Comparison of ENCODE assay signal across 16 cellular contexts in the genomic region with DNA sequence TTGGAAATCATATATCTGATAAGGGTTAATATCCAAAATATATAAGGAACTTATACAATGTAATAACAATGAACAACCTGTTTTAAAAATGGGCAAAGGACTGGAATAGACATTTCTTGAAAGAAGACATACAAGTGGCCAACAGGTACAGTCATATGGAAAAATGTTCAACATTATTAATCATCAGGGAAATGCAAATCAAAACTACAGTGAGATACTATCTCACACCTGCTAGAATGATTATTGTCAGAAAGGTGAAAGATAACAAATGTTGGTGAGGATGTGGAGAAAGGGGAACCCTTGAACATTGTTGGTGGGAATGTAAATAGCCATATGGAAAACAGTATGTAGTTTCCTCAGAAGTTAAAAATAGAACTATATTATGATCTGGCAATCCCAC. TPM values are rescaled to one million over a fixed set of nuclear protein-coding genes. Genes with fewer than 3 reads are reported as not detected.
DNase-seq lines count a peak whose midpoint lies in the region; ATAC-seq, FAIRE-seq and TF ChIP-seq lines count a peak whose summit lies in the region.
"Had no signal": no experiment of that assay in that cellular context is flagged by ENCODE, and none has a peak within 500 bp of the region (broad histone marks: within the 10 kb centered on the region; RNA-seq: fewer than 3 reads in every experiment).

No MANE protein-coding gene starts in this region.

- H3K27me3 ChIP-seq in GM12878 (replicated peaks in 1 of 2; ENCODE audit: control insufficient read depth in 2 of 2, insufficient read depth in 2 of 2, low read length in 1 of 2) (no peaks in the 10 kb centered on the region), osteoblast (ENCODE audit: insufficient read depth, low read length) (no peaks in the 10 kb centered on the region)
- H3K27me3 ChIP-seq: gastrocnemius medialis, pancreas, tibial nerve had no signal

- peak overlapping the region; percentile 35 for H3K9ac ChIP-seq in GM12878 (ENCODE audit: control insufficient read depth, insufficient read depth, low read length)

- intact Hi-C loops in GM12878 (cut with micrococcal nuclease; ENCODE audit: unreplicated experiment): loop anchor here (2.0 kb wide), 1 partner anchor 20 kb away; a partner anchor contains a TSS

- SMC1A ChIA-PET in GM12878 (lab: Charles Lee; ENCODE audit: uncharacterized antibody, unreplicated experiment): interaction anchor here (1.3 to 6.2 kb wide), 8 partner anchors 9 to 30 kb away, joined by 3 to 69 read pairs (median 10); a partner anchor contains a TSS

- peak overlapping the region in 1 of 2 donors; percentile 71 for H3K27ac Mint-ChIP-seq in effector memory CD8-positive, alpha-beta T cell
- H3K27ac Mint-ChIP-seq: CD8-positive, alpha-beta T cell had no signal

- peak in 1 of 2 experiments; percentile 26; a peak in 1 of 4 replicates for TF ChIP-seq EP300 in GM12878 (IDR thresholded peaks at IDR 0.05; ENCODE audit: borderline replicate concordance in 1 of 2, control insufficient read depth in 1 of 2, low read depth in 2 of 2, low read length in 2 of 2)

- H3K4me3 Mint-ChIP-seq in effector memory CD8-positive, alpha-beta T cell: no peak overlapping the region
- H3K4me3 Mint-ChIP-seq: CD8-positive, alpha-beta T cell had no signal

- H3K36me3 Mint-ChIP-seq in effector memory CD8-positive, alpha-beta T cell (ENCODE audit: insufficient read depth): peaks cover 9% of the 10 kb centered on the region

- no peak for TF ChIP-seq POLR2A in GM12878 (IDR thresholded peaks at IDR 0.05; ENCODE audit: low read depth, low read length)

- in situ Hi-C loops in GM12878 (cut with MboI): no loop called here

- RAD21 ChIA-PET in GM12878 (lab: Charles Lee; ENCODE audit: unreplicated experiment): interaction anchor here (0.8 to 2.7 kb wide), 7 partner anchors 9 to 118 kb away, joined by 3 to 19 read pairs (median 8); a partner anchor contains a TSS

- no peak for TF ChIP-seq RAD21 in GM12878 (IDR thresholded peaks at IDR 0.05; ENCODE audit: insufficient read depth, low read depth, low read length)

- H3K27ac ChIP-seq in GM12878 (ENCODE audit: control insufficient read depth, insufficient read depth) (peak overlapping the region; percentile 83), osteoblast (ENCODE audit: low read depth, low read length) (no peak overlapping the region)
- H3K27ac ChIP-seq: gastrocnemius medialis, pancreas, tibial nerve, WERI-Rb-1 had no signal

- H3K27me3 Mint-ChIP-seq in effector memory CD8-positive, alpha-beta T cell: no peaks in the 10 kb centered on the region

- H3K79me2 ChIP-seq in GM12878 (ENCODE audit: control insufficient read depth, insufficient read depth, low read length) (peaks cover 26% of the 10 kb centered on the region), osteoblast (ENCODE audit: insufficient read depth, low read length) (peaks cover 52% of the 10 kb centered on the region)

- H3K36me3 ChIP-seq in GM12878 (ENCODE audit: control insufficient read depth in 2 of 2, insufficient read depth in 2 of 2, low read length in 1 of 2): no peaks in the 10 kb centered on the region; a peak in 1 of 4 replicates
- H3K36me3 ChIP-seq in osteoblast (ENCODE audit: insufficient read depth, low read length): no peaks in the 10 kb centered on the region
- H3K36me3 ChIP-seq: gastrocnemius medialis, pancreas, tibial nerve, WERI-Rb-1 had no signal

- no peaks in the 10 kb centered on the region for H4K20me1 ChIP-seq in GM12878 (ENCODE audit: control insufficient read depth, insufficient read depth)
- peaks cover 14% of the 10 kb centered on the region for H4K20me1 ChIP-seq in osteoblast (ENCODE audit: insufficient read depth, low read length)

- H3K9me3 ChIP-seq in GM12878 (replicated peaks; ENCODE audit: control insufficient read depth, insufficient read depth, low read length): no peaks in the 10 kb centered on the region
- no peaks in the 10 kb centered on the region for H3K9me3 ChIP-seq in osteoblast (ENCODE audit: low read depth, low read length)
- H3K9me3 ChIP-seq: gastrocnemius medialis, pancreas, tibial nerve had no signal

- CTCF ChIA-PET in GM12878 (lab: Yijun Ruan, JAX): interaction anchor here (0.6 to 3.6 kb wide), 6 partner anchors 9 to 34 kb away, joined by 3 to 19 read pairs (median 6); a partner anchor contains a TSS

- peak; percentile 36 for ATAC-seq in GM18508 (IDR thresholded peaks at IDR 0.05; ENCODE audit: insufficient read depth, unreplicated experiment)
- peak; percentile 26 for ATAC-seq in GM21390 (IDR thresholded peaks at IDR 0.05; ENCODE audit: unreplicated experiment)
- peak; percentile 2 for ATAC-seq in HG03575 (IDR thresholded peaks at IDR 0.05; ENCODE audit: extremely low read depth, insufficient number of reproducible peaks, low FRiP score, unreplicated experiment)
- ATAC-seq in GM12878: peak; percentile 67
- ATAC-seq in effector memory CD8-positive, alpha-beta T cell (replicated peaks): no peak
- ATAC-seq in GM21447 (IDR thresholded peaks at IDR 0.05; ENCODE audit: unreplicated experiment): no peak
- ATAC-seq: CD8-positive, alpha-beta T cell; gastrocnemius medialis; HCT116; SK-N-SH treated with all-trans-retinoic acid at 6 μM for 48 hours had no signal

- H3K4me2 ChIP-seq in GM12878 (ENCODE audit: control insufficient read depth, insufficient read depth): peak overlapping the region; percentile 88
- H3K4me2 ChIP-seq in osteoblast (ENCODE audit: insufficient read depth, low read length): no peak overlapping the region

- H3K4me1 ChIP-seq in GM12878 (ENCODE audit: control insufficient read depth, insufficient read depth, low read length) (peaks cover 42% of the 10 kb centered on the region), osteoblast (ENCODE audit: insufficient read depth, low read length) (no peaks in the 10 kb centered on the region)

- no TSS peak for BruUV-seq in GM12878 (replicated peaks; lab: Mats Ljungman, UMichigan)

- no peak overlapping the region for H2AFZ ChIP-seq in GM12878 (ENCODE audit: control insufficient read depth, low read depth, low read length)
- no peak overlapping the region for H2AFZ ChIP-seq in osteoblast (ENCODE audit: low read length)

- no peak for TF ChIP-seq CTCF in GM12878 (IDR thresholded peaks at IDR 0.05 in 2 of 3, conservative IDR thresholded peaks at IDR 0.05 in 1 of 3; ENCODE audit: control insufficient read depth in 2 of 3, extremely low read depth in 1 of 3, insufficient read depth in 1 of 3, low read depth in 3 of 3, low read length in 3 of 3)
- TF ChIP-seq CTCF in osteoblast (IDR thresholded peaks at IDR 0.05; ENCODE audit: extremely low read depth, low read depth, low read length): no peak

- H3K4me1 Mint-ChIP-seq in effector memory CD8-positive, alpha-beta T cell (ENCODE audit: low read depth in 2 of 2): peaks cover 27 to 31% of the 10 kb centered on the region in 2 donors

- FAIRE-seq in GM12878 (lab: Jason Lieb, UNC): peak; percentile 78

- POLR2A ChIA-PET in GM12878 (lab: Charles Lee): interaction anchor here (1.4 to 2.7 kb wide), 5 partner anchors 8 to 19 kb away, joined by 3 to 25 read pairs (median 7); no protein-coding TSS in a partner anchor

- H3K4me3 ChIP-seq in GM12878: peak overlapping the region; percentile 47
- no peak overlapping the region for H3K4me3 ChIP-seq in osteoblast (ENCODE audit: insufficient read depth, low read length)
- H3K4me3 ChIP-seq: gastrocnemius medialis, pancreas, tibial nerve had no signal

- no peaks in the 10 kb centered on the region for H3K9me3 Mint-ChIP-seq in effector memory CD8-positive, alpha-beta T cell
- H3K9me3 Mint-ChIP-seq: CD8-positive, alpha-beta T cell had no signal

- DNase-seq in GM12878 (ENCODE audit: low read depth, low spot score): no peak
- no peak for DNase-seq in effector memory CD8-positive, alpha-beta T cell
- no peak for DNase-seq in osteoblast (ENCODE audit: insufficient read length, low spot score, missing footprints)
- DNase-seq: CD8-positive, alpha-beta T cell; gastrocnemius medialis; midbrain; NCI-H2029; pancreas; WERI-Rb-1 had no signal

TF ChIP-seq in GM12878, 131 proteins besides CTCF, POLR2A, EP300 and RAD21 (continues in another document):
- TF ChIP-seq NFIC (IDR thresholded peaks at IDR 0.05; ENCODE audit: low read depth, low read length) (no peak; the same call in 1 of the 2 replicates), MXI1 (IDR thresholded peaks at IDR 0.05; ENCODE audit: low read depth, low read length) (no peak), BMI1 (IDR thresholded peaks at IDR 0.05; ENCODE audit: borderline replicate concordance) (peak; percentile 12; the same call in 1 of the 2 replicates), SPI1 (IDR thresholded peaks at IDR 0.05; ENCODE audit: borderline replicate concordance, insufficient read depth, low read depth, low read length) (peak; percentile 27; the same call in 1 of the 2 replicates), MTA2 (IDR thresholded peaks at IDR 0.05; ENCODE audit: low read depth) (no peak), TCF3 (IDR thresholded peaks at IDR 0.05; ENCODE audit: borderline replicate concordance, insufficient read depth, low read depth, low read length) (0 out of 2 replicates have a peak, but pooled peaks have one; percentile 53), IKZF1 (conservative IDR thresholded peaks at IDR 0.05) (0 out of 2 replicates have a peak, but pooled peaks have one; percentile 9), ETV6 (conservative IDR thresholded peaks at IDR 0.05 in 1 of 2, IDR thresholded peaks at IDR 0.05 in 1 of 2; ENCODE audit: borderline replicate concordance in 1 of 2, low read depth in 1 of 2) (peak in 1 of 2 experiments; percentile 71; a peak in 1 of 4 replicates), JUNB (IDR thresholded peaks at IDR 0.05) (peak; percentile 43), ZNF217 (IDR thresholded peaks at IDR 0.05) (0 out of 2 replicates have a peak, but pooled peaks have one; percentile 46)

RNA-seq across cellular contexts. Expression of a gene that starts 20.4 kb away (rescaled TPM):
- 58.5 and 73.6 TPM in 2 replicates for total RNA-seq in GM12878 (2013; cell fraction: nucleolus; rRNA removed)
- 47.4 and 49.6 TPM in 2 replicates for total RNA-seq in GM12878 (2014; rRNA removed)
- total RNA-seq in GM12878 (2014; rRNA removed; fragmentation: Illumina TruSeq; extraction: Trizol): 58.9 and 59.2 TPM in 2 replicates
- 45.2 and 48.4 TPM in 2 replicates for total RNA-seq in GM12878 (2021)
- 12.2 TPM for polyA plus RNA-seq in GM12878 (2011; ENCODE audit: low read depth)
- polyA plus RNA-seq in GM12878 (2011; rRNA removed): 23.5 and 35.6 TPM in 2 replicates
- polyA plus RNA-seq in GM12878 (2011; cell fraction: cytosol; rRNA removed): 11.0 and 12.7 TPM in 2 replicates
- 7.1 and 10.0 TPM in 2 replicates for polyA plus RNA-seq in GM12878 (2011; cell fraction: nucleus; rRNA removed)
- 19.5 and 20.7 TPM in 2 replicates for polyA plus RNA-seq in GM12878 (2012)
- polyA plus RNA-seq in GM12878 (2014; fragmentation: Illumina TruSeq; extraction: Trizol): 39.0 and 49.7 TPM in 2 replicates
- 10 to 100 TPM; 10.9 to 15.1 TPM for polyA plus RNA-seq in GM12878 (2014; fragmentation: Nextera tagmentation; extraction: Ambion mirVana)
- polyA plus RNA-seq in GM12878 (2014; rRNA removed): 25.5 and 28.0 TPM in 2 replicates
- 10 to 100 TPM; 46.1 to 47.1 TPM for polyA plus RNA-seq in GM12878 (2016; fragmentation: Nextera tagmentation; extraction: Ambion mirVana)
- 18.8 and 22.5 TPM in 2 replicates for polyA minus RNA-seq in GM12878 (2011; rRNA and poly(A)+ RNA removed)
- 13.9 and 15.1 TPM in 2 replicates for polyA minus RNA-seq in GM12878 (2011; cell fraction: cytosol; rRNA and poly(A)+ RNA removed)
- 10.9 and 22.2 TPM in 2 replicates for polyA minus RNA-seq in GM12878 (2011; cell fraction: nucleus; rRNA and poly(A)+ RNA removed)
- 170 and 193 TPM in 2 replicates for total RNA-seq in osteoblast

Comparison
In these comparisons a context has a peak if more than half of its experiments do, and no peak if none do; other contexts are left out.
1. ATAC-seq: peak in GM18508 (single experiment), GM21390 (single experiment), HG03575 (single experiment) and GM12878 (single experiment); none in effector memory CD8-positive, alpha-beta T cell (single experiment) and GM21447 (single experiment).